Comparison of ENCODE assay signal across 21 cellular contexts in the genomic region with DNA sequence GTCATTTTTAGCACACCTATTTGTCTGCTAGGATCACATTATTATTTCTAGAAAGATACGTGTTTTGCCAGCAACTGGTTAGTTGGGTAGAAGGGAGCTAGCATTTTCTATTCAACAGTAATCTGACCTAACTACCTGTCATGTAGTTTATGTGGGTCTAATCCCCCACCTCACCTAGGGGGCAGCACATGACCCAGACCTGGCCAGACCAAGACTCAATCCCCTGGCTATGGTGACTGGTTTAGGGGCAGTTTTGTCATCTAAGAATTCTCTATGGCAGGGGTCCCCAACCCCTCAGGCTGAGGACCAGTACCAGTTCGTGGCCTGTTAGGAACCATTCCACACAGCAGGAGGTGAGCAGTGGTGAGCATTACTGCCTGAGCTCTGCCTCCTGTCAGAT.
"Had no signal": no experiment of that assay in that cellular context is flagged by ENCODE, and none has a peak within 500 bp of the region (broad histone marks: within the 10 kb centered on the region; RNA-seq: fewer than 3 reads in every experiment).

No MANE protein-coding gene starts in this region.

- H3K27ac ChIP-seq: cardiac muscle cell, esophagus squamous epithelium, lower lobe of right lung, spleen, testis had no signal

- H3K9me3 ChIP-seq: esophagus squamous epithelium, lower lobe of right lung, spleen, testis had no signal

- H3K4me1 Mint-ChIP-seq: stimulated activated memory B cell treated with anti-CD40 and anti-IgM and Interleukin-4, amounts not matched to agents 10 μg/mL and 1 μg/mL and 100 μg/mL, for 72 hours had no signal

- H3K4me3 ChIP-seq: cardiac muscle cell, esophagus squamous epithelium, lower lobe of right lung, spleen, testis had no signal

- H3K4me3 Mint-ChIP-seq: activated CD4-positive, alpha-beta T cell treated with anti-CD3 and anti-CD28 coated beads, Interleukin-2, amount 10 ng/mL, durations not matched to agents 7 days and 5 days; activated CD8-positive, alpha-beta T cell treated with anti-CD3 and anti-CD28 coated beads, Interleukin-2, amount 10 ng/mL, durations not matched to agents 7 days and 5 days; activated naive CD8-positive, alpha-beta T cell treated with anti-CD3 and anti-CD28 coated beads, Interleukin-2, amount 10 ng/mL, durations not matched to agents 7 days and 5 days; activated T-cell treated with anti-CD3 and anti-CD28 coated beads, Interleukin-2, amount 50 U/mL, for 24 hours; dendritic cell treated with granulocyte-macrophage colony-stimulating factor and Interleukin-4, amounts not matched to agents 40 ng/mL and 50 ng/mL, for 4 days; mesothelial cell of epicardium; nephron; stimulated activated memory B cell treated with anti-CD40 and anti-IgM and Interleukin-4, amounts not matched to agents 10 μg/mL and 1 μg/mL and 100 μg/mL, for 72 hours; type B pancreatic cell had no signal

- H3K27me3 ChIP-seq: cardiac muscle cell, esophagus squamous epithelium, spleen, testis had no signal

- H3K36me3 ChIP-seq: cardiac muscle cell, esophagus squamous epithelium, lower lobe of right lung, spleen had no signal

- ATAC-seq: activated CD4-positive, CD25-positive, alpha-beta regulatory T cell treated with anti-CD3 and anti-CD28 coated beads, Interleukin-2, amount 50 U/mL, for 24 hours; activated CD8-positive, alpha-beta T cell treated with anti-CD3 and anti-CD28 coated beads, Interleukin-2, amount 10 ng/mL, durations not matched to agents 7 days and 5 days; left colon; lower lobe of right lung; stimulated activated memory B cell treated with anti-CD40 and anti-IgM and Interleukin-4, amounts not matched to agents 10 μg/mL and 1 μg/mL and 100 μg/mL, for 72 hours had no signal

- H3K27ac Mint-ChIP-seq: activated CD4-positive, alpha-beta T cell treated with anti-CD3 and anti-CD28 coated beads, Interleukin-2, amount 10 ng/mL, durations not matched to agents 7 days and 5 days; activated CD8-positive, alpha-beta T cell treated with anti-CD3 and anti-CD28 coated beads, Interleukin-2, amount 10 ng/mL, durations not matched to agents 7 days and 5 days; activated naive CD8-positive, alpha-beta T cell treated with anti-CD3 and anti-CD28 coated beads, Interleukin-2, amount 10 ng/mL, durations not matched to agents 7 days and 5 days; activated T-cell treated with anti-CD3 and anti-CD28 coated beads, Interleukin-2, amount 50 U/mL, for 24 hours; activated T-helper 2 cell treated with anti-CD3 and anti-CD28 coated beads, Interferon-gamma antibody, Interleukin-2, Interleukin-4, amounts not matched to agents 10 μg/mL and 5 μg/mL and 100 μg/mL, durations not matched to agents 14 hours and 24 hours and 36 hours; dendritic cell treated with granulocyte-macrophage colony-stimulating factor and Interleukin-4, amounts not matched to agents 40 ng/mL and 50 ng/mL, for 4 days; stimulated activated memory B cell treated with anti-CD40 and anti-IgM and Interleukin-4, amounts not matched to agents 10 μg/mL and 1 μg/mL and 100 μg/mL, for 72 hours; type B pancreatic cell had no signal

- DNase-seq: activated CD4-positive, alpha-beta T cell treated with anti-CD3 and anti-CD28 coated beads, Interleukin-2, amount 10 ng/mL, durations not matched to agents 7 days and 5 days; activated CD8-positive, alpha-beta T cell treated with anti-CD3 and anti-CD28 coated beads, Interleukin-2, amount 10 ng/mL, durations not matched to agents 7 days and 5 days; activated naive CD4-positive, alpha-beta T cell treated with Interleukin-2 at 50 U/mL for 16 hours; activated naive CD8-positive, alpha-beta T cell treated with anti-CD3 and anti-CD28 coated beads, Interleukin-2, amount 10 ng/mL, durations not matched to agents 7 days and 5 days; activated T-cell treated with anti-CD3 and anti-CD28 coated beads, Interleukin-2, amount 50 U/mL, for 24 hours; amygdala; effector memory CD4-positive, alpha-beta T cell; esophagus squamous epithelium; left colon; lower lobe of right lung; spleen; stimulated activated CD4-positive, alpha-beta T cell treated with anti-CD3 and anti-CD28 coated beads, Interleukin-4, amount 100 ng/mL, for 4 hours; testis had no signal

- H3K27me3 Mint-ChIP-seq: activated CD4-positive, alpha-beta T cell treated with anti-CD3 and anti-CD28 coated beads, Interleukin-2, amount 10 ng/mL, durations not matched to agents 7 days and 5 days; activated naive CD8-positive, alpha-beta T cell treated with anti-CD3 and anti-CD28 coated beads, Interleukin-2, amount 10 ng/mL, durations not matched to agents 7 days and 5 days; activated T-cell treated with anti-CD3 and anti-CD28 coated beads, Interleukin-2, amount 50 U/mL, for 24 hours; dendritic cell treated with granulocyte-macrophage colony-stimulating factor and Interleukin-4, amounts not matched to agents 40 ng/mL and 50 ng/mL, for 4 days; stimulated activated memory B cell treated with anti-CD40 and anti-IgM and Interleukin-4, amounts not matched to agents 10 μg/mL and 1 μg/mL and 100 μg/mL, for 72 hours; type B pancreatic cell had no signal

- H3K36me3 Mint-ChIP-seq: mesothelial cell of epicardium; stimulated activated memory B cell treated with anti-CD40 and anti-IgM and Interleukin-4, amounts not matched to agents 10 μg/mL and 1 μg/mL and 100 μg/mL, for 72 hours had no signal

- H3K9me3 Mint-ChIP-seq: activated CD4-positive, alpha-beta T cell treated with anti-CD3 and anti-CD28 coated beads, Interleukin-2, amount 10 ng/mL, durations not matched to agents 7 days and 5 days; activated naive CD8-positive, alpha-beta T cell treated with anti-CD3 and anti-CD28 coated beads, Interleukin-2, amount 10 ng/mL, durations not matched to agents 7 days and 5 days; activated T-cell treated with anti-CD3 and anti-CD28 coated beads, Interleukin-2, amount 50 U/mL, for 24 hours; activated T-helper 2 cell treated with anti-CD3 and anti-CD28 coated beads, Interferon-gamma antibody, Interleukin-2, Interleukin-4, amounts not matched to agents 10 μg/mL and 5 μg/mL and 100 μg/mL, durations not matched to agents 14 hours and 24 hours and 36 hours; dendritic cell treated with granulocyte-macrophage colony-stimulating factor and Interleukin-4, amounts not matched to agents 40 ng/mL and 50 ng/mL, for 4 days; mesothelial cell of epicardium; nephron; stimulated activated memory B cell treated with anti-CD40 and anti-IgM and Interleukin-4, amounts not matched to agents 10 μg/mL and 1 μg/mL and 100 μg/mL, for 72 hours; type B pancreatic cell had no signal
